8 cellular contexts compared by ENCODE assay signal in genomic region chr14:51651388-51652167, GRCh38. TPM values are rescaled to one million over a fixed set of nuclear protein-coding genes. Genes with fewer than 3 reads are reported as not detected.
DNase-seq lines count a peak whose midpoint lies in the region; ATAC-seq, FAIRE-seq and TF ChIP-seq lines count a peak whose summit lies in the region.

FRMD6 (plus strand) TSS chr14:51651910; CDS start chr14:51689837, 37,927 bp downstream.

- no peaks in the 10 kb centered on the region; a peak in 1 of 5 replicates for H3K27me3 ChIP-seq in HepG2 (ENCODE audit: control insufficient read depth in 1 of 2, insufficient read depth in 2 of 2, low read length in 2 of 2)

- TF ChIP-seq EP300 in HepG2 (IDR thresholded peaks at IDR 0.05; ENCODE audit: low read depth in 2 of 2, low read length in 2 of 2) (no peak), HepG2 (CRISPR knock-in tag; IDR thresholded peaks at IDR 0.05; ENCODE audit: borderline replicate concordance) (no peak)

- peaks cover 30% of the 10 kb centered on the region for H3K4me1 Mint-ChIP-seq in activated CD4-positive, alpha-beta T cell treated with anti-CD3 and anti-CD28 coated beads, Interleukin-2, amount 10 ng/mL, durations not matched to agents 7 days and 5 days

- H3K36me3 Mint-ChIP-seq in activated CD4-positive, alpha-beta T cell treated with anti-CD3 and anti-CD28 coated beads, Interleukin-2, amount 10 ng/mL, durations not matched to agents 7 days and 5 days (ENCODE audit: low read depth) = no peaks in the 10 kb centered on the region

- POLR2A ChIA-PET in activated CD4-positive, alpha-beta T cell treated with anti-CD3 and anti-CD28 coated beads, Interleukin-2, amount 10 ng/mL, durations not matched to agents 7 days and 5 days (lab: Charles Lee) = interaction anchor here (0.6 kb wide), 1 partner anchor 253 kb away, joined by 3 read pairs; no protein-coding TSS in a partner anchor
- POLR2A ChIA-PET in HepG2 (lab: Yijun Ruan, JAX) = interaction anchor here (1.0 to 2.0 kb wide), 6 partner anchors 13 to 76 kb away, joined by 3 to 8 read pairs (median 3); no protein-coding TSS in a partner anchor

- peaks cover 11% of the 10 kb centered on the region for H3K27me3 Mint-ChIP-seq in activated CD4-positive, alpha-beta T cell treated with anti-CD3 and anti-CD28 coated beads, Interleukin-2, amount 10 ng/mL, durations not matched to agents 7 days and 5 days

- no peaks in the 10 kb centered on the region for H3K9me3 Mint-ChIP-seq in activated CD4-positive, alpha-beta T cell treated with anti-CD3 and anti-CD28 coated beads, Interleukin-2, amount 10 ng/mL, durations not matched to agents 7 days and 5 days

- H3K36me3 ChIP-seq in HepG2 (replicated peaks in 1 of 2; ENCODE audit: control insufficient read depth in 1 of 2, insufficient read depth in 2 of 2, low read length in 2 of 2) = no peaks in the 10 kb centered on the region

- H2AFZ ChIP-seq in HepG2 (ENCODE audit: low read length) = no peak within 1 kb of the TSS

- TF ChIP-seq POLR2A in HepG2 (IDR thresholded peaks at IDR 0.05; ENCODE audit: insufficient read depth in 1 of 2, low read depth in 2 of 2, low read length in 2 of 2) = peak; percentile 57 to 60; a peak in 3 of 4 replicates

- FAIRE-seq in HepG2 (lab: Jason Lieb, UNC) = no peak

- in situ Hi-C loops in HepG2 (cut with HindIII; ENCODE audit: extremely low pct_ligation_motif_present, low pct_unique_long_range_greater_than_20kb) = loop anchor here (10.0 kb wide), 1 partner anchor 123 kb away; no protein-coding TSS in a partner anchor

- H3K79me2 ChIP-seq in HepG2 (ENCODE audit: insufficient read depth, low read length) = no peaks in the 10 kb centered on the region

- BruUV-seq in HepG2 (replicated peaks; lab: Mats Ljungman, UMichigan) = no TSS peak

- intact Hi-C loops in HepG2 (cut with micrococcal nuclease; ENCODE audit: unreplicated experiment) = loop anchor here (2.0 to 5.0 kb wide), 5 partner anchors 94 to 369 kb away; no protein-coding TSS in a partner anchor

- no peaks in the 10 kb centered on the region for H3K9me3 ChIP-seq in HepG2 (ENCODE audit: low read length)

- peak within 1 kb of the TSS; percentile 83 for H3K27ac Mint-ChIP-seq in activated CD4-positive, alpha-beta T cell treated with anti-CD3 and anti-CD28 coated beads, Interleukin-2, amount 10 ng/mL, durations not matched to agents 7 days and 5 days

- CTCF ChIA-PET in activated CD4-positive, alpha-beta T cell treated with anti-CD3 and anti-CD28 coated beads, Interleukin-2, amount 10 ng/mL, durations not matched to agents 7 days and 5 days (lab: Charles Lee) = interaction anchor here (0.6 to 1.9 kb wide), 8 partner anchors 8 to 374 kb away, joined by 3 to 9 read pairs (median 4); no protein-coding TSS in a partner anchor
- CTCF ChIA-PET in HepG2 (lab: Yijun Ruan, JAX; ENCODE audit: low intra/inter-chr PET ratio, low total read pairs) = no interaction called here

- peak; percentile 75 for TF ChIP-seq CTCF in HepG2 (CRISPR knock-in tag; IDR thresholded peaks at IDR 0.05)

- no peaks in the 10 kb centered on the region for H4K20me1 ChIP-seq in HepG2 (ENCODE audit: insufficient read depth, low read length)

- H3K4me3 Mint-ChIP-seq in activated CD4-positive, alpha-beta T cell treated with anti-CD3 and anti-CD28 coated beads, Interleukin-2, amount 10 ng/mL, durations not matched to agents 7 days and 5 days = peak within 1 kb of the TSS; percentile 82

- WGBS in HepG2 (ENCODE audit: low lambda C conversion rate) = 0% methylated on average over 13 of the region's 86 CpGs

- H3K4me3 ChIP-seq in HepG2 (replicated peaks in 1 of 3; ENCODE audit: insufficient read depth in 1 of 3, low read depth in 2 of 3, low read length in 3 of 3) = peak within 1 kb of the TSS; percentile 88 to 96 (median 93)

- ATAC-seq in GM18907 (IDR thresholded peaks at IDR 0.05; ENCODE audit: unreplicated experiment) = peak; percentile 75
- ATAC-seq in HG03159 (IDR thresholded peaks at IDR 0.05; ENCODE audit: unreplicated experiment) = peak; percentile 80
- peak; percentile 84 for ATAC-seq in HepG2

- H3K4me2 ChIP-seq in HepG2 (ENCODE audit: low read depth, low read length) = peak within 1 kb of the TSS; percentile 95

- peak; percentile 53 for TF ChIP-seq RAD21 in HepG2 (CRISPR knock-in tag; IDR thresholded peaks at IDR 0.05)

- H3K4me1 ChIP-seq in HepG2 (ENCODE audit: insufficient read depth, low read length) = peaks cover 36% of the 10 kb centered on the region

- peak within 1 kb of the TSS; percentile 85 for H3K27ac ChIP-seq in HepG2 (ENCODE audit: extremely low read length, insufficient read depth, low read length)

- DNase-seq in AG08396 (ENCODE audit: low spot score) = peak; percentile 94
- peak; percentile 72 for DNase-seq in NCI-H345 treated with DMSO at 0.1 percent for 48 hours (lab: John Stamatoyannopoulos, UW; ENCODE audit: unreplicated experiment)
- peak; percentile 85 for DNase-seq in activated CD4-positive, alpha-beta T cell treated with anti-CD3 and anti-CD28 coated beads, Interleukin-2, amount 10 ng/mL, durations not matched to agents 7 days and 5 days
- DNase-seq in dedifferentiated amniotic fluid mesenchymal stem cell (ENCODE audit: extremely low spot score) = peak; percentile 82
- peak; percentile 68 for DNase-seq in HepG2 (ENCODE audit: low spot score)
- DNase-seq in stimulated activated CD4-positive, alpha-beta T cell treated with anti-CD3 and anti-CD28 coated beads, Interleukin-2, amount 100 ng/mL, for 48 hours = peak; percentile 65 to 69

- H3K9ac ChIP-seq in HepG2 (ENCODE audit: insufficient read depth, low read depth, low read length) = peak within 1 kb of the TSS; percentile 97

TF ChIP-seq in HepG2, 621 proteins besides CTCF, POLR2A, EP300 and RAD21 (continues in another document):
- TF ChIP-seq ZNF503 (CRISPR knock-in tag; IDR thresholded peaks at IDR 0.05) (no peak), ZNF841 (CRISPR knock-in tag; IDR thresholded peaks at IDR 0.05; ENCODE audit: borderline replicate concordance) (no peak), ZBTB37 (CRISPR knock-in tag; IDR thresholded peaks at IDR 0.05) (no peak), ZBTB26 (CRISPR knock-in tag; IDR thresholded peaks at IDR 0.05; ENCODE audit: borderline replicate concordance) (no peak)

RNA-seq across cellular contexts. Expression of gene FRMD6, which starts in this region (rescaled TPM):
- 1 to 10 TPM; 3.3 to 4.1 TPM for total RNA-seq in activated CD4-positive, alpha-beta T cell treated with anti-CD3 and anti-CD28 coated beads, Interleukin-2, amount 10 ng/mL, durations not matched to agents 7 days and 5 days
- 5.4 and 6.8 TPM in 2 replicates for total RNA-seq in HepG2 (2016; rRNA removed; fragmentation: Illumina TruSeq; extraction: Trizol)
- total RNA-seq in HepG2 (2016; cell fraction: cytosol; rRNA removed; fragmentation: Illumina TruSeq; extraction: Trizol; ENCODE audit: low read depth) = 2.0 TPM in 2 replicates
- 5.7 and 5.8 TPM in 2 replicates for total RNA-seq in HepG2 (2016; cell fraction: insoluble cytoplasmic fraction; rRNA removed; fragmentation: Illumina TruSeq; extraction: Trizol)
- 2.6 and 3.1 TPM in 2 replicates for total RNA-seq in HepG2 (2016; cell fraction: membrane; rRNA removed; fragmentation: Illumina TruSeq; extraction: Trizol)
- 6.2 and 6.7 TPM in 2 replicates for total RNA-seq in HepG2 (2016; cell fraction: nucleus; rRNA removed; fragmentation: Illumina TruSeq; extraction: Trizol)
- 2.4 and 2.8 TPM in 2 replicates for polyA plus RNA-seq in HepG2 (2011; rRNA removed)
- 2.1 and 3.8 TPM in 2 replicates for polyA plus RNA-seq in HepG2 (2011; cell fraction: cytosol; rRNA removed)
- 2.3 and 5.0 TPM in 2 replicates for polyA plus RNA-seq in HepG2 (2011; cell fraction: nucleus; rRNA removed)
- 1.7 and 1.9 TPM in 2 replicates for polyA plus RNA-seq in HepG2 (2012)
- 0.20 and 0.24 TPM in 2 replicates for polyA plus RNA-seq in HepG2 (2016; cell fraction: cytosol; fragmentation: Illumina TruSeq; extraction: Trizol; ENCODE audit: low read depth)
- 4.1 and 4.7 TPM in 2 replicates for polyA plus RNA-seq in HepG2 (2016; cell fraction: insoluble cytoplasmic fraction; fragmentation: Illumina TruSeq; extraction: Trizol; ENCODE audit: low read depth)
- polyA plus RNA-seq in HepG2 (2016; cell fraction: membrane; fragmentation: Illumina TruSeq; extraction: Trizol; ENCODE audit: low read depth) = 0.74 and 0.77 TPM in 2 replicates
- polyA plus RNA-seq in HepG2 (2016; cell fraction: nucleus; fragmentation: Illumina TruSeq; extraction: Trizol; ENCODE audit: insufficient read depth, low read depth) = 3.5 and 3.8 TPM in 2 replicates
- polyA minus RNA-seq in HepG2 (2011; rRNA and poly(A)+ RNA removed; ENCODE audit: low replicate concordance) = 8.0 and 25.7 TPM in 2 replicates
- 3.9 and 4.9 TPM in 2 replicates for polyA minus RNA-seq in HepG2 (2011; cell fraction: cytosol; rRNA and poly(A)+ RNA removed)
- polyA minus RNA-seq in HepG2 (2011; cell fraction: nucleus; rRNA and poly(A)+ RNA removed) = 11.9 and 14.0 TPM in 2 replicates

Comparison
In these comparisons a context has a peak if more than half of its experiments do, and no peak if none do; other contexts are left out.
1. Peak in every context shown above with its lines: DNase-seq, ATAC-seq, H3K4me3 ChIP-seq and H3K27ac ChIP-seq.